In the genomic region with DNA sequence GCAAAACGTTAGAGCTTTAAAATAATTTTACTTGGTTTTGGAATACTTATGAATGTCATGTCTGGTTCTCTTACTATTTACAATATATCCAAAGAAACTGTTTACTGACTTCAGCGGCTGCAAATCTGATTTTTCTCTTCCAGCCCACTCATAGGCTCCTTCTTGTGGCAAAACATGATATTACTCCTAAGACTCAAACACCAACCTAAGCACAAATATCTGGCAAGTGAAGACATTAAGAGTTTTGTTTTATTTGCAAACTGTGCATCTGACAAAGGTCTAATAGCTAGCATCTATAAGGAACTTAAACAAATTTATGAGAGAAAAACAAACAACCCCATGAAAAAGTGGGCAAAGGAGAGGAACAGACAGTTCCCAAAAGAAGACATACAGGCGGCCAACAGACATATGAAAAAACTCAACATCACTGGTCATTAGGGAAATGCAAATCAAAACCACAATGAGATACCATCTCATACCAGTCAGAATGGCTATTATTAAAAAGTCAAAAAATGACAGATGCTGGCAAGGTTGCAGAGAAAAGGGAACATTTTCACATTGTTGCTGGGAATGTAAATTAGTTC, we compare ENCODE assay signal across 12 cellular contexts. TPM values are rescaled to one million over a fixed set of nuclear protein-coding genes. Genes with fewer than 3 reads are reported as not detected.
A peak's percentile ranks its signal among the peaks of the same experiment; 100 is the strongest.
DNase-seq lines count a peak whose midpoint lies in the region; ATAC-seq lines count a peak whose summit lies in the region.
"Had no signal": no experiment of that assay in that cellular context is flagged by ENCODE, and none has a peak within 500 bp of the region (broad histone marks: within the 10 kb centered on the region; RNA-seq: fewer than 3 reads in every experiment).

No MANE protein-coding gene starts in this region.

- ATAC-seq in HG02970 (IDR thresholded peaks at IDR 0.05; ENCODE audit: low FRiP score, unreplicated experiment), result no peak
- ATAC-seq in GM18517 (IDR thresholded peaks at IDR 0.05; ENCODE audit: unreplicated experiment), result no peak
- ATAC-seq: activated CD4-positive, alpha-beta T cell treated with anti-CD3 and anti-CD28 coated beads for 36 hours had no signal

- DNase-seq in NCI-H1092 treated with DMSO at 0.1 percent for 48 hours (lab: John Stamatoyannopoulos, UW), result peak; percentile 9
- no peak for DNase-seq in NCI-H1092 (lab: John Stamatoyannopoulos, UW)
- DNase-seq in NCI-H526 treated with DMSO at 0.1 percent for 48 hours (lab: John Stamatoyannopoulos, UW), result peak; percentile 87
- peak; percentile 26 to 38 for DNase-seq in dermis microvascular lymphatic vessel endothelial cell (ENCODE audit: low read depth in 2 of 2)
- peak; percentile 5 for DNase-seq in renal cortical epithelial cell (ENCODE audit: low read depth)
- no peak for DNase-seq in COLO668 (lab: John Stamatoyannopoulos, UW; ENCODE audit: unreplicated experiment)
- DNase-seq: activated CD4-positive, alpha-beta T cell treated with anti-CD3 and anti-CD28 coated beads for 36 hours; caudate nucleus; immature natural killer cell had no signal

RNA-seq across cellular contexts. Expression of gene GJC3, which starts 20.3 kb away (rescaled TPM):
- total RNA-seq in dermis microvascular lymphatic vessel endothelial cell, result 0.26 and 0.63 TPM in 2 replicates
- not detected in 2 replicates for total RNA-seq in renal cortical epithelial cell
- total RNA-seq: NCI-H460 had no signal

RNA-seq across cellular contexts. Expression of gene AZGP1, which starts 26.1 kb away (rescaled TPM):
- not detected in 2 replicates for total RNA-seq in dermis microvascular lymphatic vessel endothelial cell
- total RNA-seq in renal cortical epithelial cell, result not detected in 2 replicates
- total RNA-seq: activated CD4-positive, alpha-beta T cell treated with anti-CD3 and anti-CD28 coated beads for 36 hours; NCI-H460 had no signal

RNA-seq across cellular contexts. Expression of gene TRIM4, which starts 30.4 kb away (rescaled TPM):
- total RNA-seq in dermis microvascular lymphatic vessel endothelial cell (14.6 and 19.3 TPM in 2 replicates), renal cortical epithelial cell (21.2 and 35.4 TPM in 2 replicates)

Comparison
In these comparisons a context has a peak if more than half of its experiments do, and no peak if none do; other contexts are left out.
1. DNase-seq: peak in NCI-H1092 treated with DMSO at 0.1 percent for 48 hours (single experiment), NCI-H526 treated with DMSO at 0.1 percent for 48 hours (single experiment), dermis microvascular lymphatic vessel endothelial cell (2 of 2) and renal cortical epithelial cell (single experiment); none in NCI-H1092 (single experiment) and COLO668 (single experiment).